ENCODE assay signal across 18 cellular contexts in the genomic region with DNA sequence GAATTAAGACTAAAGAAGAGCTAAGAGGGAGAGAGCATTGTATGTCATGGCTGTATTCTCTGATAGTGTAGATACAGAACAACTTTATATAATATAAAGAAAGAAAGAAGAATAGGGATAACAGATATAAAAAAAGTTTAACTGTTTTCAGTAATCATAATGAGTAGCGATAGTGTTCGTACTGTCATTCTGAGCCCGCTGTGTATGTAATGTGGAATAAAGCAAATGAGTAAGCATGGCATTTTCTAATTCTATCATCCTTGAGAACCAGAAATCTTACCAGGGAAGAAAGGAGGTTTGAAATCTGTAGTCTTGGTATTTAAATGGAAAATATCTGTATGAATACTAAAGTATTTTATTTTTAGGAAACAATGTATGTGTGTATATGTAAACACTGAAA.
"Had no signal": no experiment of that assay in that cellular context is flagged by ENCODE, and none has a peak within 500 bp of the region (broad histone marks: within the 10 kb centered on the region; RNA-seq: fewer than 3 reads in every experiment).

No MANE protein-coding gene starts in this region.

- DNase-seq: MM.1S, NCI-H1092 treated with DMSO at 0.1 percent for 48 hours, NCI-H1436, NCI-H187, NCI-H2029, NCI-H2081 treated with DMSO at 0.1 percent for 48 hours, NCI-H2171, NCI-H226, NCI-H446, NCI-H510A, NCI-H524 treated with DMSO at 0.1 percent for 48 hours, NCI-H69, NCI-H774, PC-3, SHP77 had no signal

- H3K27ac ChIP-seq: KMS-11, RWPE1 had no signal

- H3K4me2 ChIP-seq: KMS-11 had no signal

- ATAC-seq: Panc1, PC-3 had no signal

- H3K9ac ChIP-seq: KMS-11 had no signal
